ENCODE assay signal across 4 cellular contexts in genomic region chr11:14702760-14703159, GRCh38.
"Had no signal": no experiment of that assay in that cellular context is flagged by ENCODE, and none has a peak within 500 bp of the region (broad histone marks: within the 10 kb centered on the region; RNA-seq: fewer than 3 reads in every experiment).

No MANE protein-coding gene starts in this region.

- H3K27ac Mint-ChIP-seq: GM23338, H9 had no signal

- ATAC-seq: GM23338 had no signal

- H3K4me3 Mint-ChIP-seq: GM23338, H9 had no signal

- DNase-seq: H9, HCEC 1CT, IMR-90 had no signal

- H3K4me1 Mint-ChIP-seq: H9 had no signal
